Comparison of ENCODE assay signal across 8 cellular contexts in the genomic region with DNA sequence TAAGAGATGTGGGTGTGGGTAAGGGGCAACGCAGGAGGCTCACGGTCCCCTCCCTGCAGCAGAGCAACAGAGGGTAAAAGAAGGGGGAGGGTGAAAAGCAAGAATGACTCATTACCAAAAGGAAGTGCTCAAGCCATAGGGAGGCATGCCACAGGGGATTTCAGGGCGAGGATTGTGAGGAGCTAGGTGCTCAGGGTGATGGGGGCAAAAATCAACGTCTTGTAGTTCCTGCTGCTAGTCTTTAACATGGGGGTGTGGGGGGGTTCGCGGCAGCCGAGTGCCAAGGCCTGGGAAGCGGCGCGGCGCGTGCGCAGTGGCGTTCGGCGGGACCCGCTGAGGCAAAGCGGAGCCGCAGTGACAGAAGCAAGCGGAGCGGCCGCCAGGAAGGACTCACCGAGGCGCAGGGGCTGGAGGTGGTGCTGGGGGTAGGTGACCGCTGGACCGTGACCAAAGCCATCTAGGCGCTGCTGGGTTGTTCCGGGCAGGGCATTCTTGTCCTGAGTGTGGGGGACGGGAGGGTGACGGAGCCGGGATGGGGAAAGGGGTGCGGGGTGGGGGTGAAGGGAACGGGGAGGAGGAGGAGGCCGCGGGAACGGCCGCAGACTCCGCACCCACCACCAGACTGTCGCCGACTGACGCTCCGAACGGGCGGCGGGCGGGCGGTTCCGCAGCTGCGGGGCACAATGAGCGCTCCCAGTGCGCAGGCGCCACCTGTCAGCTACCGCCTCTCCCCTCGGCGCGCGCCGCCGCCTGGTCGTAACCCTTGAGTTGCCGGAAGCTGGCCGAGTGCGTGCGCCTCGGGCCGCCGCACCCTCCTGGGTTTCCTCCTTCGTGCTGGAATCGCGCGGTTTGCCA. TPM values are rescaled to one million over a fixed set of nuclear protein-coding genes. Genes with fewer than 3 reads are reported as not detected.
DNase-seq lines count a peak whose midpoint lies in the region; ATAC-seq and TF ChIP-seq lines count a peak whose summit lies in the region.

SSH2 (minus strand) TSS at position 685 of the 855 bp plus-strand sequence; CDS start at position 457, 228 bp downstream.

- peak within 1 kb of the TSS; percentile 95 for H3K4me3 ChIP-seq in adipocyte (ENCODE audit: low read length)
- H3K4me3 ChIP-seq in heart left ventricle, result peak within 1 kb of the TSS; percentile 65 to 95 (median 83)
- peak within 1 kb of the TSS; percentile 92 to 98 (median 96) for H3K4me3 ChIP-seq in upper lobe of left lung

- peak; percentile 24 for TF ChIP-seq CTCF in GM10266 (IDR thresholded peaks at IDR 0.05; ENCODE audit: control insufficient read depth, insufficient read depth, low read depth, missing control alignments)
- peak in 3 of 12 donors; percentile 9 to 26 (median 21) for TF ChIP-seq CTCF in heart left ventricle (IDR thresholded peaks at IDR 0.05)
- peak in 3 of 6 experiments; percentile 1 to 24 (median 17) for TF ChIP-seq CTCF in upper lobe of left lung (IDR thresholded peaks at IDR 0.05)

- DNase-seq in GM10266 (ENCODE audit: extremely low spot score) (peak; percentile 85), NCI-H146 (lab: John Stamatoyannopoulos, UW) (peak; percentile 93), T follicular helper cell (ENCODE audit: low read depth) (peak; percentile 85), adipocyte (ENCODE audit: low read depth) (peak; percentile 95), heart left ventricle (peak; percentile 88 to 95 (median 92)), posterior vena cava (ENCODE audit: low spot score) (peak; percentile 96), upper lobe of left lung (peak; percentile 94 to 98)

- no peak for TF ChIP-seq EP300 in upper lobe of left lung (IDR thresholded peaks at IDR 0.05)

- H3K9me3 ChIP-seq in adipocyte (ENCODE audit: control insufficient read depth, low read length) (no peaks in the 10 kb centered on the region), heart left ventricle (no peaks in the 10 kb centered on the region), upper lobe of left lung (no peaks in the 10 kb centered on the region)

- no peaks in the 10 kb centered on the region for H3K27me3 ChIP-seq in adipocyte (replicated peaks; ENCODE audit: control insufficient read depth, insufficient read depth, low read length)
- no peaks in the 10 kb centered on the region for H3K27me3 ChIP-seq in heart left ventricle
- no peaks in the 10 kb centered on the region for H3K27me3 ChIP-seq in upper lobe of left lung

- peak within 1 kb of the TSS; percentile 92 for H3K9ac ChIP-seq in adipocyte (ENCODE audit: low read length)

- H3K36me3 ChIP-seq in adipocyte (ENCODE audit: control insufficient read depth, insufficient read depth, low read length, severe bottlenecking) (peaks cover under 1% of the 10 kb centered on the region), heart left ventricle (peaks cover 0 to 4% (median 0%) of the 10 kb centered on the region in 9 donors), upper lobe of left lung (no peaks in the 10 kb centered on the region)

- intact Hi-C loops in heart left ventricle (cut with DNase I), result loop anchor here (1.0 to 10.0 kb wide), 14 partner anchors 42 to 347 kb away; no protein-coding TSS in a partner anchor
- intact Hi-C loops in posterior vena cava (cut with DNase I), result loop anchor here (5.0 kb wide), 1 partner anchor 122 kb away; no protein-coding TSS in a partner anchor

- ATAC-seq in HG02642 (IDR thresholded peaks at IDR 0.05; ENCODE audit: poor library complexity, unreplicated experiment), result peak; percentile 71
- peak; percentile 81 to 96 (median 94) for ATAC-seq in heart left ventricle
- peak; percentile 95 to 97 for ATAC-seq in upper lobe of left lung (ENCODE audit: low FRiP score in 2 of 2)

- H3K4me1 ChIP-seq in adipocyte (ENCODE audit: control insufficient read depth, insufficient read depth, low read length) (peaks cover 29% of the 10 kb centered on the region), heart left ventricle (peaks cover 0 to 40% (median 31%) of the 10 kb centered on the region in 12 donors), upper lobe of left lung (peaks cover 24 to 39% (median 35%) of the 10 kb centered on the region in 4 donors)

- TF ChIP-seq POLR2A in heart left ventricle (IDR thresholded peaks at IDR 0.05) (peak in 1 of 2 donors; percentile 56), upper lobe of left lung (IDR thresholded peaks at IDR 0.05) (peak in 2 of 4 donors; percentile 11 to 71)

- WGBS in heart left ventricle, 4 donors, result 0 to 1% (median 1%) methylated on average over 26 to 71 of the region's 71 CpGs
- WGBS in upper lobe of left lung, 2 donors, result 0 to 1% methylated on average over 24 to 59 of the region's 71 CpGs

- H3K27ac ChIP-seq in heart left ventricle, result peak within 1 kb of the TSS; percentile 46 to 93 (median 88)
- peak within 1 kb of the TSS; percentile 90 to 99 (median 94) for H3K27ac ChIP-seq in upper lobe of left lung

RNA-seq across cellular contexts. Expression of gene SSH2, which starts in this region (rescaled TPM):
- 10 to 100 TPM; 27.3 to 46.7 (median 38.2) TPM for total RNA-seq in heart left ventricle
- polyA plus RNA-seq in heart left ventricle, result 10 to 100 TPM; 20.8 to 26.0 TPM
- total RNA-seq in posterior vena cava, result 10 to 100 TPM; 26.0 to 33.3 TPM
- 10 to 100 TPM; 55.4 to 82.9 (median 67.8) TPM for total RNA-seq in upper lobe of left lung

Comparison
In these comparisons a context has a peak if more than half of its experiments do, and no peak if none do; other contexts are left out.
1. Peak in every context shown above with its lines: DNase-seq, ATAC-seq, H3K4me3 ChIP-seq and H3K27ac ChIP-seq.